10 cellular contexts compared by ENCODE assay signal in genomic region chr7:7251742-7252141, GRCh38.
DNase-seq lines count a peak whose midpoint lies in the region; ATAC-seq, FAIRE-seq and TF ChIP-seq lines count a peak whose summit lies in the region.
"Had no signal": no experiment of that assay in that cellular context is flagged by ENCODE, and none has a peak within 500 bp of the region (broad histone marks: within the 10 kb centered on the region; RNA-seq: fewer than 3 reads in every experiment).

No MANE protein-coding gene starts in this region.

- peak; percentile 72 for DNase-seq in GM12878 (ENCODE audit: low read depth, low spot score)
- no peak for DNase-seq in HCEC 1CT
- DNase-seq in SHP77 treated with DMSO at 0.1 percent for 48 hours (lab: John Stamatoyannopoulos, UW): no peak
- no peak for DNase-seq in uterus
- DNase-seq in NCI-H1694 (lab: John Stamatoyannopoulos, UW): no peak
- DNase-seq: immature natural killer cell had no signal

- ATAC-seq in GM18502 (IDR thresholded peaks at IDR 0.05; ENCODE audit: poor library complexity, unreplicated experiment) (peak; percentile 99), GM21528 (IDR thresholded peaks at IDR 0.05; ENCODE audit: low FRiP score, unreplicated experiment) (peak; percentile 95), HG03432 (IDR thresholded peaks at IDR 0.05; ENCODE audit: unreplicated experiment) (peak; percentile 98), GM12878 (peak; percentile 99)

- TF ChIP-seq RAD21 in GM12878 (IDR thresholded peaks at IDR 0.05; ENCODE audit: insufficient read depth, low read depth, low read length): no peak

- intact Hi-C loops in GM12878 (cut with micrococcal nuclease; ENCODE audit: unreplicated experiment) (no loop called here), uterus (cut with DNase I; ENCODE audit: low total_unique reads) (no loop called here)

- no peak for TF ChIP-seq CTCF in GM12878 (IDR thresholded peaks at IDR 0.05 in 2 of 3, conservative IDR thresholded peaks at IDR 0.05 in 1 of 3; ENCODE audit: control insufficient read depth in 2 of 3, extremely low read depth in 1 of 3, insufficient read depth in 1 of 3, low read depth in 3 of 3, low read length in 3 of 3)
- no peak for TF ChIP-seq CTCF in uterus (IDR thresholded peaks at IDR 0.05)

- POLR2A ChIA-PET in GM12878 (lab: Charles Lee): interaction anchor here (1.1 kb wide), 1 partner anchor 70 kb away, joined by 4 read pairs; the partner anchor contains the start of gene C1GALT1

- no peak for TF ChIP-seq POLR2A in GM12878 (IDR thresholded peaks at IDR 0.05; ENCODE audit: low read depth, low read length)
- TF ChIP-seq POLR2A in uterus (IDR thresholded peaks at IDR 0.05): no peak

- no peak overlapping the region for H3K4me3 ChIP-seq in GM12878
- no peak overlapping the region for H3K4me3 ChIP-seq in uterus
- H3K4me3 ChIP-seq: skin epidermis had no signal

- H3K36me3 ChIP-seq in GM12878 (ENCODE audit: control insufficient read depth in 2 of 2, insufficient read depth in 2 of 2, low read length in 1 of 2) (no peaks in the 10 kb centered on the region), uterus (no peaks in the 10 kb centered on the region)

- SMC1A ChIA-PET in GM12878 (lab: Charles Lee; ENCODE audit: uncharacterized antibody, unreplicated experiment): interaction anchor here (0.9 to 3.5 kb wide), 8 partner anchors 8 to 71 kb away, joined by 3 to 16 read pairs (median 4); partner anchors contain the start of gene C1GALT1

- H3K27me3 ChIP-seq in GM12878 (replicated peaks in 1 of 2; ENCODE audit: control insufficient read depth in 2 of 2, insufficient read depth in 2 of 2, low read length in 1 of 2): no peaks in the 10 kb centered on the region
- H3K27me3 ChIP-seq in uterus: no peaks in the 10 kb centered on the region

- TF ChIP-seq EP300 in GM12878 (IDR thresholded peaks at IDR 0.05; ENCODE audit: borderline replicate concordance in 1 of 2, control insufficient read depth in 1 of 2, low read depth in 2 of 2, low read length in 2 of 2): peak; percentile 82 to 97; a peak in 3 of 4 replicates

- CTCF ChIA-PET in GM12878 (lab: Yijun Ruan, JAX): interaction anchor here (1.1 to 1.2 kb wide), 2 partner anchors 15 to 70 kb away, joined by 3 to 4 read pairs; partner anchors contain the start of gene C1GALT1

- RAD21 ChIA-PET in GM12878 (lab: Charles Lee; ENCODE audit: unreplicated experiment): interaction anchor here (1.1 to 2.2 kb wide), 2 partner anchors 70 to 71 kb away, joined by 3 to 9 read pairs; partner anchors contain the start of gene C1GALT1

- no TSS peak for BruUV-seq in GM12878 (replicated peaks; lab: Mats Ljungman, UMichigan)

- H3K4me2 ChIP-seq in GM12878 (ENCODE audit: control insufficient read depth, insufficient read depth): peak overlapping the region; percentile 57

- H3K9me3 ChIP-seq in GM12878 (replicated peaks; ENCODE audit: control insufficient read depth, insufficient read depth, low read length) (no peaks in the 10 kb centered on the region; the same call in 2 of the 3 replicates), uterus (no peaks in the 10 kb centered on the region)

- H3K4me1 ChIP-seq in GM12878 (ENCODE audit: control insufficient read depth, insufficient read depth, low read length) (peaks cover 21% of the 10 kb centered on the region), uterus (no peaks in the 10 kb centered on the region)

- FAIRE-seq in GM12878 (lab: Jason Lieb, UNC): peak; percentile 68

- no peaks in the 10 kb centered on the region for H3K79me2 ChIP-seq in GM12878 (ENCODE audit: control insufficient read depth, insufficient read depth, low read length)

- H4K20me1 ChIP-seq in GM12878 (ENCODE audit: control insufficient read depth, insufficient read depth): no peaks in the 10 kb centered on the region

- in situ Hi-C loops in GM12878 (cut with MboI): no loop called here

- H2AFZ ChIP-seq in GM12878 (ENCODE audit: control insufficient read depth, low read depth, low read length): no peak overlapping the region

- WGBS in GM12878 (ENCODE audit: insufficient coverage, insufficient replicate concordance, low lambda C conversion rate, missing lambda C conversion rate): 0% methylated on average over 2 of the region's 2 CpGs

- H3K27ac ChIP-seq in GM12878 (ENCODE audit: control insufficient read depth, insufficient read depth) (0 out of 2 replicates have a peak overlapping the region, but pooled peaks have one; percentile 13), uterus (no peak overlapping the region)
- H3K27ac ChIP-seq: skin epidermis had no signal

- H3K9ac ChIP-seq in GM12878 (ENCODE audit: control insufficient read depth, insufficient read depth, low read length): no peak overlapping the region

TF ChIP-seq in GM12878, 131 proteins besides CTCF, POLR2A, EP300 and RAD21 (continues in another document):
- TF ChIP-seq ELK1 (IDR thresholded peaks at IDR 0.05; ENCODE audit: low read depth, low read length) (no peak), BMI1 (IDR thresholded peaks at IDR 0.05; ENCODE audit: borderline replicate concordance) (peak; percentile 62; the same call in 1 of the 2 replicates), NR2F1 (conservative IDR thresholded peaks at IDR 0.05) (no peak), EZH2 (IDR thresholded peaks at IDR 0.05; ENCODE audit: borderline replicate concordance, control insufficient read depth, low read depth, low read length) (no peak), ETV6 (conservative IDR thresholded peaks at IDR 0.05 in 1 of 2, IDR thresholded peaks at IDR 0.05 in 1 of 2; ENCODE audit: borderline replicate concordance in 1 of 2, low read depth in 1 of 2) (peak in 1 of 2 experiments; percentile 75; a peak in 1 of 4 replicates), ZBED1 (IDR thresholded peaks at IDR 0.05; ENCODE audit: borderline replicate concordance) (peak; percentile 69; the same call in 1 of the 2 replicates), NRF1 (conservative IDR thresholded peaks at IDR 0.05; ENCODE audit: low read depth, low read length) (no peak), WRNIP1 (IDR thresholded peaks at IDR 0.05; ENCODE audit: borderline replicate concordance, low read depth, low read length) (no peak), LARP7 (IDR thresholded peaks at IDR 0.05) (no peak), BRCA1 (IDR thresholded peaks at IDR 0.05; ENCODE audit: low read depth, low read length) (no peak), RCOR1 (conservative IDR thresholded peaks at IDR 0.05; ENCODE audit: low read depth, low read length) (peak; percentile 92; the same call in 1 of the 2 replicates), MLLT1 (IDR thresholded peaks at IDR 0.05) (0 out of 2 replicates have a peak, but pooled peaks have one; percentile 31), TCF3 (IDR thresholded peaks at IDR 0.05; ENCODE audit: borderline replicate concordance, insufficient read depth, low read depth, low read length) (peak; percentile 97), PAX5 (IDR thresholded peaks at IDR 0.05; ENCODE audit: borderline replicate concordance, low read depth, low read length) (peak; percentile 75; the same call in 1 of the 2 replicates)
